In genomic region chr17:39638317-39638716, GRCh38 we compare ENCODE assay signal across 11 cellular contexts. TPM values are rescaled to one million over a fixed set of nuclear protein-coding genes. Genes with fewer than 3 reads are reported as not detected.
DNase-seq lines count a peak whose midpoint lies in the region; TF ChIP-seq lines count a peak whose summit lies in the region.
"Had no signal": no experiment of that assay in that cellular context is flagged by ENCODE, and none has a peak within 500 bp of the region (broad histone marks: within the 10 kb centered on the region; RNA-seq: fewer than 3 reads in every experiment).

No MANE protein-coding gene starts in this region.

- H3K27ac ChIP-seq in BLaER1: peak overlapping the region; percentile 94; the same call in 1 of the 2 replicates

- H3K4me1 Mint-ChIP-seq in chondrocyte (ENCODE audit: low read depth): peaks cover 45% of the 10 kb centered on the region
- peaks cover 36% of the 10 kb centered on the region for H3K4me1 Mint-ChIP-seq in nephron

- TF ChIP-seq CTCF in chondrocyte (IDR thresholded peaks at IDR 0.05) (no peak), nephron (IDR thresholded peaks at IDR 0.05; ENCODE audit: unreplicated experiment in 3 of 3) (no peak)

- H3K4me3 ChIP-seq in BLaER1: peak overlapping the region; percentile 85
- H3K4me3 ChIP-seq in Jurkat, Clone E6-1 (ENCODE audit: low read length): peak overlapping the region; percentile 91

- H3K9me3 ChIP-seq in BLaER1: no peaks in the 10 kb centered on the region
- H3K9me3 ChIP-seq: gastroesophageal sphincter had no signal

- peaks cover 55% of the 10 kb centered on the region for H4K20me1 ChIP-seq in BLaER1

- no peak for DNase-seq in Jurkat, Clone E6-1 (ENCODE audit: low read depth, low spot score)
- DNase-seq in chondrocyte (ENCODE audit: low spot score): no peak
- no peak for DNase-seq in OCI-M1 (lab: John Stamatoyannopoulos, UW)
- DNase-seq in putamen (ENCODE audit: low spot score): no peak
- DNase-seq in AG20443 (ENCODE audit: low spot score): no peak
- DNase-seq in Kasumi-1 (lab: John Stamatoyannopoulos, UW): no peak
- DNase-seq: activated CD4-positive, alpha-beta T cell treated with anti-CD3 and anti-CD28 coated beads, Interleukin-2, amount 50 U/mL, for 4 hours; NCI-H1436 had no signal

- H3K27me3 Mint-ChIP-seq in chondrocyte (ENCODE audit: low read depth): no peaks in the 10 kb centered on the region
- H3K27me3 Mint-ChIP-seq in nephron (ENCODE audit: low read depth): no peaks in the 10 kb centered on the region

- H3K36me3 ChIP-seq in BLaER1: peaks cover 16% of the 10 kb centered on the region; the same call in 1 of the 2 replicates
- H3K36me3 ChIP-seq: gastroesophageal sphincter had no signal

- H3K4me3 Mint-ChIP-seq in chondrocyte (ENCODE audit: unreplicated experiment): peak overlapping the region; percentile 79
- peak overlapping the region; percentile 93 to 94 (median 93) for H3K4me3 Mint-ChIP-seq in nephron

- peaks cover 86% of the 10 kb centered on the region for H3K4me1 ChIP-seq in BLaER1

- no peaks in the 10 kb centered on the region for H3K27me3 ChIP-seq in BLaER1
- H3K27me3 ChIP-seq: gastroesophageal sphincter had no signal

- H3K36me3 Mint-ChIP-seq in chondrocyte (ENCODE audit: low read depth): no peaks in the 10 kb centered on the region
- no peaks in the 10 kb centered on the region for H3K36me3 Mint-ChIP-seq in nephron (ENCODE audit: low read depth)

- H3K4me2 ChIP-seq in BLaER1: peak overlapping the region; percentile 94

- H3K9me3 Mint-ChIP-seq in chondrocyte (ENCODE audit: low read depth) (no peaks in the 10 kb centered on the region), nephron (no peaks in the 10 kb centered on the region)

- H3K27ac Mint-ChIP-seq in chondrocyte (ENCODE audit: unreplicated experiment) (no peak overlapping the region), nephron (peak overlapping the region; percentile 70 to 90 (median 88))

- H3K9ac ChIP-seq in BLaER1: peak overlapping the region; percentile 89; the same call in 1 of the 2 replicates

RNA-seq across cellular contexts. Expression of gene STARD3, which starts 1.4 kb away (rescaled TPM):
- 52.2 TPM for polyA plus RNA-seq in Jurkat, Clone E6-1 (2012; ENCODE audit: insufficient read depth, insufficient read length)
- 39.8 to 49.6 TPM (median 42.3 TPM) in 3 replicates for total RNA-seq in chondrocyte

RNA-seq across cellular contexts. Expression of gene PPP1R1B, which starts 11.6 kb away (rescaled TPM):
- polyA plus RNA-seq in Jurkat, Clone E6-1 (2012; ENCODE audit: insufficient read depth, insufficient read length): not detected
- total RNA-seq in chondrocyte: 0.12 to 0.75 TPM in 2 of 3 replicates, not detected in the other

RNA-seq across cellular contexts. Expression of gene TCAP, which starts 26.8 kb away (rescaled TPM):
- not detected for polyA plus RNA-seq in Jurkat, Clone E6-1 (2012; ENCODE audit: insufficient read depth, insufficient read length)
- total RNA-seq in chondrocyte: 0.64 to 1.3 TPM (median 0.77 TPM) in 3 replicates

RNA-seq across cellular contexts. Expression of gene PNMT, which starts 29.9 kb away (rescaled TPM):
- polyA plus RNA-seq in Jurkat, Clone E6-1 (2012; ENCODE audit: insufficient read depth, insufficient read length): not detected
- 0.22 to 2.7 TPM (median 0.46 TPM) in 3 replicates for total RNA-seq in chondrocyte

RNA-seq across cellular contexts. Expression of gene NEUROD2, which starts 30.6 kb away (rescaled TPM):
- not detected for polyA plus RNA-seq in Jurkat, Clone E6-1 (2012; ENCODE audit: insufficient read depth, insufficient read length)
- not detected in 3 replicates for total RNA-seq in chondrocyte
- total RNA-seq: gastroesophageal sphincter had no signal
